In genomic region chr12:26109343-26109841, GRCh38 we compare ENCODE assay signal across 16 cellular contexts. TPM values are rescaled to one million over a fixed set of nuclear protein-coding genes. Genes with fewer than 3 reads are reported as not detected.
DNase-seq lines count a peak whose midpoint lies in the region; ATAC-seq and TF ChIP-seq lines count a peak whose summit lies in the region.
"Had no signal": no experiment of that assay in that cellular context is flagged by ENCODE, and none has a peak within 500 bp of the region (broad histone marks: within the 10 kb centered on the region; RNA-seq: fewer than 3 reads in every experiment).

No MANE protein-coding gene starts in this region.

- no peaks in the 10 kb centered on the region for H3K27me3 ChIP-seq in fibroblast of lung (ENCODE audit: control insufficient read depth, insufficient read depth, low read length)
- H3K27me3 ChIP-seq in aorta (ENCODE audit: control insufficient read depth in 1 of 2, insufficient read depth in 2 of 2, low read length in 1 of 2): no peaks in the 10 kb centered on the region

- H3K27ac ChIP-seq in fibroblast of lung (ENCODE audit: insufficient read depth, low read length) (no peak overlapping the region), caudate nucleus (ENCODE audit: low read depth, low read length) (no peak overlapping the region), aorta (ENCODE audit: low read depth in 1 of 2, low read length in 2 of 2) (no peak overlapping the region)
- H3K27ac ChIP-seq: KMS-11, PC-9 had no signal

- no peaks in the 10 kb centered on the region for H3K79me2 ChIP-seq in fibroblast of lung (ENCODE audit: control insufficient read depth, insufficient read depth, low read length)

- TF ChIP-seq CTCF in AG09319 (IDR thresholded peaks at IDR 0.05; ENCODE audit: low read depth, low read length) (no peak), fibroblast of lung (conservative IDR thresholded peaks at IDR 0.05 in 1 of 2, IDR thresholded peaks at IDR 0.05 in 1 of 2; ENCODE audit: low read depth in 1 of 2, low read length in 2 of 2) (no peak), progenitor cell of endocrine pancreas (IDR thresholded peaks at IDR 0.05; ENCODE audit: unreplicated experiment) (no peak)

- no peaks in the 10 kb centered on the region for H4K20me1 ChIP-seq in fibroblast of lung (ENCODE audit: control insufficient read depth, extremely low read depth, insufficient read depth, low read length)

- peak overlapping the region; percentile 1 for H3K27ac Mint-ChIP-seq in progenitor cell of endocrine pancreas
- H3K27ac Mint-ChIP-seq: activated CD4-positive, alpha-beta T cell treated with anti-CD3 and anti-CD28 coated beads, Interleukin-2, amount 10 ng/mL, durations not matched to agents 7 days and 5 days; effector memory CD8-positive, alpha-beta T cell had no signal

- H2AFZ ChIP-seq in fibroblast of lung (ENCODE audit: low read length): peak overlapping the region; percentile 26
- H2AFZ ChIP-seq: PC-9 had no signal

- H3K9me3 Mint-ChIP-seq in progenitor cell of endocrine pancreas (ENCODE audit: low read depth): no peaks in the 10 kb centered on the region
- H3K9me3 Mint-ChIP-seq: activated CD4-positive, alpha-beta T cell treated with anti-CD3 and anti-CD28 coated beads, Interleukin-2, amount 10 ng/mL, durations not matched to agents 7 days and 5 days; effector memory CD8-positive, alpha-beta T cell had no signal

- no peak overlapping the region for H3K4me3 Mint-ChIP-seq in progenitor cell of endocrine pancreas (ENCODE audit: low read depth)
- H3K4me3 Mint-ChIP-seq: activated CD4-positive, alpha-beta T cell treated with anti-CD3 and anti-CD28 coated beads, Interleukin-2, amount 10 ng/mL, durations not matched to agents 7 days and 5 days; effector memory CD8-positive, alpha-beta T cell had no signal

- intact Hi-C loops in aorta (cut with DNase I): no loop called here

- H3K36me3 Mint-ChIP-seq in progenitor cell of endocrine pancreas (ENCODE audit: insufficient read depth): no peaks in the 10 kb centered on the region

- H3K27me3 Mint-ChIP-seq in progenitor cell of endocrine pancreas: peaks cover 19% of the 10 kb centered on the region

- no peaks in the 10 kb centered on the region for H3K36me3 ChIP-seq in fibroblast of lung (ENCODE audit: control insufficient read depth, insufficient read depth, low read length)
- H3K36me3 ChIP-seq in aorta (ENCODE audit: control insufficient read depth in 1 of 2, insufficient read depth in 2 of 2, low read length in 1 of 2): no peaks in the 10 kb centered on the region

- ATAC-seq in HG03469 (IDR thresholded peaks at IDR 0.05; ENCODE audit: unreplicated experiment): no peak
- no peak for ATAC-seq in aorta (ENCODE audit: low FRiP score)
- ATAC-seq: effector memory CD8-positive, alpha-beta T cell had no signal

- H3K9me3 ChIP-seq in fibroblast of lung (ENCODE audit: control insufficient read depth, insufficient read depth, low read depth, low read length) (no peaks in the 10 kb centered on the region), aorta (ENCODE audit: control insufficient read depth, low read length) (no peaks in the 10 kb centered on the region)

- 57 to 59% methylated on average over 10 of the region's 10 CpGs for WGBS in aorta, 2 donors

- DNase-seq in AG09319 (ENCODE audit: extremely low read depth, low read depth) (peak; percentile 50), NCI-H510A (lab: John Stamatoyannopoulos, UW) (peak; percentile 68), fibroblast of lung (ENCODE audit: low read depth in 2 of 2) (peak in 1 of 2 donors; percentile 90), progenitor cell of endocrine pancreas (ENCODE audit: low spot score, unreplicated experiment) (no peak), iPS-NIHi7 (ENCODE audit: extremely low spot score) (no peak), caudate nucleus (lab: John Stamatoyannopoulos, UW) (no peak), aorta (no peak)
- DNase-seq: activated CD4-positive, alpha-beta T cell treated with anti-CD3 and anti-CD28 coated beads, Interleukin-2, amount 10 ng/mL, durations not matched to agents 7 days and 5 days; DND-41; effector memory CD8-positive, alpha-beta T cell; NCI-H1694 treated with DMSO at 0.1 percent for 48 hours; PC-9 had no signal

- H3K9ac ChIP-seq in fibroblast of lung (ENCODE audit: insufficient read depth, low read length): no peak overlapping the region
- H3K9ac ChIP-seq: KMS-11 had no signal

- H3K4me1 Mint-ChIP-seq in progenitor cell of endocrine pancreas (ENCODE audit: low read depth): peaks cover 26% of the 10 kb centered on the region

- H3K4me2 ChIP-seq in fibroblast of lung (ENCODE audit: extremely low read depth, insufficient read depth, low read length): no peak overlapping the region
- H3K4me2 ChIP-seq: KMS-11, PC-9 had no signal

- H3K4me3 ChIP-seq in fibroblast of lung (replicated peaks in 1 of 4; ENCODE audit: control extremely low read depth in 1 of 4, insufficient read depth in 1 of 4, low read depth in 3 of 4, low read length in 4 of 4) (no peak overlapping the region), aorta (ENCODE audit: low read length in 2 of 2) (no peak overlapping the region)
- H3K4me3 ChIP-seq: lung, PC-9 had no signal

- H3K4me1 ChIP-seq in fibroblast of lung (ENCODE audit: control insufficient read depth, extremely low read depth, insufficient read depth, low read length) (no peaks in the 10 kb centered on the region), aorta (ENCODE audit: control insufficient read depth in 1 of 2, insufficient read depth in 2 of 2, low read length in 2 of 2) (no peaks in the 10 kb centered on the region)

RNA-seq across cellular contexts. Expression of gene BHLHE41, which starts 15.4 kb away (rescaled TPM):
- 0.51 and 2.3 TPM in 2 replicates for total RNA-seq in fibroblast of lung
- polyA plus RNA-seq in fibroblast of lung: 2.4 and 7.4 TPM in 2 replicates
- 2.9 and 5.8 TPM in 2 replicates for polyA plus RNA-seq in fibroblast of lung (2012)
- polyA minus RNA-seq in fibroblast of lung (ENCODE audit: low replicate concordance): 1.1 and 15.1 TPM in 2 replicates
- total RNA-seq in progenitor cell of endocrine pancreas: 0.46 and 0.78 TPM in 2 replicates
- 10 to 100 TPM; 12.0 to 49.9 TPM for total RNA-seq in aorta
- 1 to 10 TPM; 4.3 to 6.3 TPM for polyA plus RNA-seq in aorta
- total RNA-seq: activated CD4-positive, alpha-beta T cell treated with anti-CD3 and anti-CD28 coated beads, Interleukin-2, amount 10 ng/mL, durations not matched to agents 7 days and 5 days; T-helper 1 cell treated with Interleukin-12 subunit alpha and Interleukin-12 subunit beta and Interleukin-4 antibody, amounts not matched to agents 30 ng/mL and 1 ng/mL, for 36 hours had no signal

Comparison
In these comparisons a context has a peak if more than half of its experiments do, and no peak if none do; other contexts are left out.
1. DNase-seq: peak in AG09319 (single experiment) and NCI-H510A (single experiment); none in progenitor cell of endocrine pancreas (single experiment), iPS-NIHi7 (single experiment), caudate nucleus (0 of 61) and aorta (0 of 2).